ENCODE assay signal across 1 cellular context in the genomic region with DNA sequence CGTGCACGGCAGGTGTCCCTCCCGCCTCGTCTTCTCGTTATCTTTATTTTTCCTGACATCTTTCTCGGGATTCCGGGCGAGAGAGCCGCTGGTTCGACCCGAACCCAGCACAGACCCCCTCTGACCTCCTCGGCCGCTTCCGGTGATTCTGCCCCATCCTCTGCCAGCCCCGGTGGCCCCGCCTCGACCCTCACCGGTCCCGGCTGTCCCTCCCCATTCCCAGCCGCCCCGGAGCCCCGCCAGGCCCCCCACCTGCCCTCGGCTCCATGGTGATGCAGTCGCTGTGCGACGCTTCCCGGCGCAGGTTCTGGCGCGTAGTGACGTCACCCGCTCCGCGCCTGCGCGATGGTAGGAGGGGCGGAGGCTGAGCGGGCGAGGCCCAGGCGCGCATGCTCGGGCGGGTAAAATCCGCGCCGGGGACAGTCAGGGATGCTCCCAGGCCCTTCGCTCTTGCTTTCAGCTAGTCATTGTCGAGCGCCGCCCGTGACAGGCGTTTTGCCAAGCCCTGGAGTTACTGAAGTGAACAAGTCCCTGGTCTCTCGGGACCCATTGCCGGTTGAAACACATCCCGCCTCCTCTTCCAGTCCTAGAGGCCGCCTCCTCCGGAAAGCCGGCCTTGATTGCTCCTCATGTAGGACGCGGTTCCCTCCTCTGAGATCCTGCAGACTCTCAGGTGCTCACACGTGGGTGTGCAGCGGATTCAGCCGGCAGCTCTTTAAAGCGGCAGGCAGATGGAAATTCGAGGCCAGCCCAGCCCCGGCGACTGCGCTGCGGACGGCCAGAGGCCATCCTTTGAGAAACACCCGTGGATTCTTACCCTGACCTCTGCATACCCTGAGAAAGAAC.
TF ChIP-seq lines count a peak whose summit lies in the region.

Gene MTHFSD (minus strand): TSS at position 319 of the 846 bp plus-strand sequence. CDS start 51 bp downstream, at position 268.

TF ChIP-seq in K562, 482 proteins besides CTCF, POLR2A, EP300 and RAD21 (continued from another document and continues in another):
- TF ChIP-seq ZNF274 (IDR thresholded peaks at IDR 0.05; ENCODE audit: borderline replicate concordance, low read depth, low read length), result no peak
- no peak for TF ChIP-seq XRCC3 (IDR thresholded peaks at IDR 0.05)
- TF ChIP-seq RB1 (IDR thresholded peaks at IDR 0.05; ENCODE audit: low read depth), result peak; percentile 67; the same call in 1 of the 2 replicates
- 0 out of 2 replicates have a peak, but pooled peaks have one; percentile 11 for TF ChIP-seq MYC (IDR thresholded peaks at IDR 0.05; ENCODE audit: low read depth, low read length)
- no peak for TF ChIP-seq MYC (CRISPR knock-in tag; IDR thresholded peaks at IDR 0.05; ENCODE audit: borderline replicate concordance, low read depth)
- peak; percentile 65 for TF ChIP-seq GMEB1 (CRISPR knock-in tag; IDR thresholded peaks at IDR 0.05)
- no peak for TF ChIP-seq KLF13 (tag; IDR thresholded peaks at IDR 0.05; ENCODE audit: borderline replicate concordance, low read depth)
- no peak for TF ChIP-seq ZNF518B (CRISPR knock-in tag; IDR thresholded peaks at IDR 0.05)
- TF ChIP-seq SP1 (CRISPR knock-in tag; IDR thresholded peaks at IDR 0.05), result peak; percentile 50; the same call in 1 of the 2 replicates
- TF ChIP-seq, protein P1, sequence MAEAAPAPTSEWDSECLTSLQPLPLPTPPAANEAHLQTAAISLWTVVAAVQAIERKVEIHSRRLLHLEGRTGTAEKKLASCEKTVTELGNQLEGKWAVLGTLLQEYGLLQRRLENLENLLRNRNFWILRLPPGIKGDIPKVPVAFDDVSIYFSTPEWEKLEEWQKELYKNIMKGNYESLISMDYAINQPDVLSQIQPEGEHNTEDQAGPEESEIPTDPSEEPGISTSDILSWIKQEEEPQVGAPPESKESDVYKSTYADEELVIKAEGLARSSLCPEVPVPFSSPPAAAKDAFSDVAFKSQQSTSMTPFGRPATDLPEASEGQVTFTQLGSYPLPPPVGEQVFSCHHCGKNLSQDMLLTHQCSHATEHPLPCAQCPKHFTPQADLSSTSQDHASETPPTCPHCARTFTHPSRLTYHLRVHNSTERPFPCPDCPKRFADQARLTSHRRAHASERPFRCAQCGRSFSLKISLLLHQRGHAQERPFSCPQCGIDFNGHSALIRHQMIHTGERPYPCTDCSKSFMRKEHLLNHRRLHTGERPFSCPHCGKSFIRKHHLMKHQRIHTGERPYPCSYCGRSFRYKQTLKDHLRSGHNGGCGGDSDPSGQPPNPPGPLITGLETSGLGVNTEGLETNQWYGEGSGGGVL (CRISPR knock-in tag; IDR thresholded peaks at IDR 0.05), result no peak
- no peak for TF ChIP-seq KAT2B (IDR thresholded peaks at IDR 0.05; ENCODE audit: low read depth, low read length)
- no peak for TF ChIP-seq SNRNP70 (optimal IDR thresholded peaks at IDR 0.05; ENCODE audit: low read depth, low read length)
- TF ChIP-seq SOX6 (IDR thresholded peaks at IDR 0.05), result no peak
- TF ChIP-seq TAF9B (IDR thresholded peaks at IDR 0.05; ENCODE audit: partially characterized antibody), result peak; percentile 43
- TF ChIP-seq NRF1 (conservative IDR thresholded peaks at IDR 0.05 in 1 of 2, IDR thresholded peaks at IDR 0.05 in 1 of 2), result peak; percentile 98
- peak; percentile 96 for TF ChIP-seq KHSRP (IDR thresholded peaks at IDR 0.05)
- no peak for TF ChIP-seq EWSR1 (IDR thresholded peaks at IDR 0.05; ENCODE audit: borderline replicate concordance, low read depth, partially characterized antibody)
- no peak for TF ChIP-seq ZNF263 (CRISPR knock-in tag; IDR thresholded peaks at IDR 0.05; ENCODE audit: borderline replicate concordance)
- TF ChIP-seq NBN (IDR thresholded peaks at IDR 0.05; ENCODE audit: low read depth), result peak; percentile 95
- no peak for TF ChIP-seq SRSF3 (IDR thresholded peaks at IDR 0.05; ENCODE audit: insufficient read depth, low read length)
- TF ChIP-seq, protein P2, sequence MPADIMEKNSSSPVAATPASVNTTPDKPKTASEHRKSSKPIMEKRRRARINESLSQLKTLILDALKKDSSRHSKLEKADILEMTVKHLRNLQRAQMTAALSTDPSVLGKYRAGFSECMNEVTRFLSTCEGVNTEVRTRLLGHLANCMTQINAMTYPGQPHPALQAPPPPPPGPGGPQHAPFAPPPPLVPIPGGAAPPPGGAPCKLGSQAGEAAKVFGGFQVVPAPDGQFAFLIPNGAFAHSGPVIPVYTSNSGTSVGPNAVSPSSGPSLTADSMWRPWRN (IDR thresholded peaks at IDR 0.05; ENCODE audit: low read depth), result no peak
- TF ChIP-seq HDAC8 (tag; IDR thresholded peaks at IDR 0.05), result 0 out of 2 replicates have a peak, but pooled peaks have one; percentile 16
- TF ChIP-seq ZNF609 (CRISPR knock-in tag; IDR thresholded peaks at IDR 0.05; ENCODE audit: borderline replicate concordance), result no peak
- TF ChIP-seq ZNF134 (CRISPR knock-in tag; conservative IDR thresholded peaks at IDR 0.05), result no peak
- peak; percentile 73; the same call in 1 of the 2 replicates for TF ChIP-seq ATF2 (CRISPR knock-in tag; IDR thresholded peaks at IDR 0.05)
- TF ChIP-seq XRCC4 (IDR thresholded peaks at IDR 0.05; ENCODE audit: extremely low read depth, insufficient read depth, insufficient read length), result no peak
- no peak for TF ChIP-seq ELF1 (tag; IDR thresholded peaks at IDR 0.05)
- TF ChIP-seq TARDBP (IDR thresholded peaks at IDR 0.05), result no peak
- TF ChIP-seq AFF1 (IDR thresholded peaks at IDR 0.05; ENCODE audit: low read depth in 1 of 2, partially characterized antibody in 2 of 2), result no peak
- no peak for TF ChIP-seq NFRKB (IDR thresholded peaks at IDR 0.05; ENCODE audit: low read depth)
- TF ChIP-seq ZKSCAN1 (IDR thresholded peaks at IDR 0.05; ENCODE audit: low read depth, low read length), result 0 out of 2 replicates have a peak, but pooled peaks have one; percentile 38
- TF ChIP-seq FOXK2 (conservative IDR thresholded peaks at IDR 0.05 in 1 of 2, IDR thresholded peaks at IDR 0.05 in 1 of 2; ENCODE audit: low read depth in 2 of 2), result no peak; a peak in 1 of 4 replicates
- TF ChIP-seq, protein P3, sequence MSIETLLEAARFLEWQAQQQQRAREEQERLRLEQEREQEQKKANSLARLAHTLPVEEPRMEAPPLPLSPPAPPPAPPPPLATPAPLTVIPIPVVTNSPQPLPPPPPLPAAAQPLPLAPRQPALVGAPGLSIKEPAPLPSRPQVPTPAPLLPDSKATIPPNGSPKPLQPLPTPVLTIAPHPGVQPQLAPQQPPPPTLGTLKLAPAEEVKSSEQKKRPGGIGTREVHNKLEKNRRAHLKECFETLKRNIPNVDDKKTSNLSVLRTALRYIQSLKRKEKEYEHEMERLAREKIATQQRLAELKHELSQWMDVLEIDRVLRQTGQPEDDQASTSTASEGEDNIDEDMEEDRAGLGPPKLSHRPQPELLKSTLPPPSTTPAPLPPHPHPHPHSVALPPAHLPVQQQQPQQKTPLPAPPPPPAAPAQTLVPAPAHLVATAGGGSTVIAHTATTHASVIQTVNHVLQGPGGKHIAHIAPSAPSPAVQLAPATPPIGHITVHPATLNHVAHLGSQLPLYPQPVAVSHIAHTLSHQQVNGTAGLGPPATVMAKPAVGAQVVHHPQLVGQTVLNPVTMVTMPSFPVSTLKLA (conservative IDR thresholded peaks at IDR 0.05), result peak; percentile 53 to 77
- no peak for TF ChIP-seq HSF4 (CRISPR knock-in tag; IDR thresholded peaks at IDR 0.05; ENCODE audit: borderline replicate concordance)
- TF ChIP-seq POLR2B (IDR thresholded peaks at IDR 0.05; ENCODE audit: low read depth, partially characterized antibody), result peak; percentile 77
- no peak for TF ChIP-seq TSC22D4 (tag; IDR thresholded peaks at IDR 0.05)
